23 cellular contexts compared by ENCODE assay signal in genomic region chr18:59454909-59455727, GRCh38.
DNase-seq lines count a peak whose midpoint lies in the region; ATAC-seq and TF ChIP-seq lines count a peak whose summit lies in the region.
"Had no signal": no experiment of that assay in that cellular context is flagged by ENCODE, and none has a peak within 500 bp of the region (broad histone marks: within the 10 kb centered on the region; RNA-seq: fewer than 3 reads in every experiment).

No MANE protein-coding gene starts in this region.

- no peaks in the 10 kb centered on the region for H3K79me2 ChIP-seq in hepatocyte

- no peaks in the 10 kb centered on the region for H3K9me2 ChIP-seq in hepatocyte (replicated peaks; ENCODE audit: insufficient read depth)

- peak overlapping the region; percentile 37 for H3K4me2 ChIP-seq in hepatocyte

- CTCF ChIA-PET in HEK293T (lab: Yijun Ruan, JAX): interaction anchor here (0.5 kb wide), 1 partner anchor 326 kb away, joined by 3 read pairs; no protein-coding TSS in a partner anchor

- H3K27me3 Mint-ChIP-seq in progenitor cell of endocrine pancreas: peaks cover 77% of the 10 kb centered on the region

- no peak overlapping the region for H3K4me3 ChIP-seq in hepatocyte
- no peak overlapping the region for H3K4me3 ChIP-seq in SJCRH30
- H3K4me3 ChIP-seq: colonic mucosa, esophagus squamous epithelium, gastroesophageal sphincter, thyroid gland had no signal

- H4K20me1 ChIP-seq in hepatocyte (ENCODE audit: insufficient read depth, poor library complexity, severe bottlenecking): no peaks in the 10 kb centered on the region

- no peak overlapping the region for H2AFZ ChIP-seq in hepatocyte

- H3K36me3 ChIP-seq in hepatocyte (replicated peaks; ENCODE audit: insufficient read depth, low read depth): no peaks in the 10 kb centered on the region
- H3K36me3 ChIP-seq in SJCRH30: no peaks in the 10 kb centered on the region
- H3K36me3 ChIP-seq: colonic mucosa, esophagus squamous epithelium, gastroesophageal sphincter, thyroid gland had no signal

- H3K4me1 ChIP-seq in hepatocyte (ENCODE audit: insufficient read depth) (peaks cover 9% of the 10 kb centered on the region), SJCRH30 (no peaks in the 10 kb centered on the region)
- H3K4me1 ChIP-seq: colonic mucosa, thyroid gland had no signal

- POLR2A ChIA-PET in HEK293T (lab: Yijun Ruan, JAX): interaction anchor here (0.6 kb wide), 1 partner anchor 450 kb away, joined by 3 read pairs; no protein-coding TSS in a partner anchor

- peak overlapping the region; percentile 73 for H3K27ac Mint-ChIP-seq in progenitor cell of endocrine pancreas
- H3K27ac Mint-ChIP-seq: activated CD4-positive, alpha-beta memory T cell treated with anti-CD3 and anti-CD28 coated beads for 36 hours; IgD-negative memory B cell; natural killer cell had no signal

- H3K27me3 ChIP-seq in hepatocyte (peaks cover 7% of the 10 kb centered on the region), SJCRH30 (no peaks in the 10 kb centered on the region)
- H3K27me3 ChIP-seq: colonic mucosa, thyroid gland had no signal

- ATAC-seq in SK-N-SH treated with all-trans-retinoic acid at 6 μM for 48 hours (no peak), HG02678 (IDR thresholded peaks at IDR 0.05; ENCODE audit: unreplicated experiment) (no peak)
- ATAC-seq: gastroesophageal sphincter, natural killer cell had no signal

- H3K9me3 ChIP-seq in hepatocyte (ENCODE audit: low read depth) (no peaks in the 10 kb centered on the region), SJCRH30 (replicated peaks) (no peaks in the 10 kb centered on the region)
- H3K9me3 ChIP-seq: colonic mucosa, esophagus squamous epithelium, gastroesophageal sphincter, thyroid gland had no signal

- DNase-seq in HEK293T (ENCODE audit: extremely low spot score): peak; percentile 58
- peak; percentile 43 for DNase-seq in hepatocyte (ENCODE audit: low spot score)
- DNase-seq in progenitor cell of endocrine pancreas (ENCODE audit: low spot score, unreplicated experiment): no peak
- no peak for DNase-seq in T-helper 9 cell
- DNase-seq in hippocampal formation (lab: John Stamatoyannopoulos, UW): no peak
- DNase-seq in SJCRH30: no peak
- DNase-seq: activated CD4-positive, alpha-beta memory T cell treated with anti-CD3 and anti-CD28 coated beads for 36 hours; activated CD4-positive, CD25-positive, alpha-beta regulatory T cell; activated gamma-delta T cell; CD4-positive, CD25-positive, alpha-beta regulatory T cell; colonic mucosa; esophagus squamous epithelium; midbrain; natural killer cell; NCI-H2107; stimulated activated naive CD4-positive, alpha-beta T cell treated with Interleukin-2 at 50 U/mL for 16 hours had no signal

- peaks cover 17% of the 10 kb centered on the region for H3K4me1 Mint-ChIP-seq in progenitor cell of endocrine pancreas (ENCODE audit: low read depth)
- H3K4me1 Mint-ChIP-seq: CD4-positive, CD25-positive, alpha-beta regulatory T cell; IgD-negative memory B cell; natural killer cell had no signal

- no peaks in the 10 kb centered on the region for H3K9me3 Mint-ChIP-seq in progenitor cell of endocrine pancreas (ENCODE audit: low read depth)
- H3K9me3 Mint-ChIP-seq: activated CD4-positive, alpha-beta memory T cell treated with anti-CD3 and anti-CD28 coated beads for 36 hours; brain; CD4-positive, CD25-positive, alpha-beta regulatory T cell; IgD-negative memory B cell; natural killer cell had no signal

- no peak for TF ChIP-seq CTCF in hepatocyte (IDR thresholded peaks at IDR 0.05; ENCODE audit: poor library complexity)
- TF ChIP-seq CTCF in progenitor cell of endocrine pancreas (IDR thresholded peaks at IDR 0.05; ENCODE audit: unreplicated experiment): no peak

- H3K36me3 Mint-ChIP-seq in progenitor cell of endocrine pancreas (ENCODE audit: insufficient read depth): no peaks in the 10 kb centered on the region
- H3K36me3 Mint-ChIP-seq: activated CD4-positive, alpha-beta memory T cell treated with anti-CD3 and anti-CD28 coated beads for 36 hours; brain; CD4-positive, CD25-positive, alpha-beta regulatory T cell; IgD-negative memory B cell; natural killer cell had no signal

- no peak overlapping the region for H3K4me3 Mint-ChIP-seq in progenitor cell of endocrine pancreas (ENCODE audit: low read depth)
- H3K4me3 Mint-ChIP-seq: activated CD4-positive, alpha-beta memory T cell treated with anti-CD3 and anti-CD28 coated beads for 36 hours; CD4-positive, CD25-positive, alpha-beta regulatory T cell; IgD-negative memory B cell; natural killer cell had no signal

- H3K27ac ChIP-seq in hepatocyte (peak overlapping the region; percentile 18), SJCRH30 (no peak overlapping the region)
- H3K27ac ChIP-seq: colonic mucosa, esophagus squamous epithelium, gastroesophageal sphincter, HL-60, thyroid gland had no signal

- WGBS in hepatocyte (ENCODE audit: low lambda C conversion rate, missing lambda C conversion rate): 32% methylated on average over 13 of the region's 13 CpGs

TF ChIP-seq in HEK293T, 16 proteins besides CTCF, POLR2A, EP300 and RAD21:
- peak; percentile 93 for TF ChIP-seq LEF1 (IDR thresholded peaks at IDR 0.05; ENCODE audit: borderline replicate concordance)
- peak; percentile 54; the same call in 1 of the 2 replicates for TF ChIP-seq ARNT (IDR thresholded peaks at IDR 0.05)
- TF ChIP-seq CTBP1 (IDR thresholded peaks at IDR 0.05; ENCODE audit: borderline replicate concordance): peak; percentile 73
- TF ChIP-seq SUZ12 (IDR thresholded peaks at IDR 0.05): no peak
- TF ChIP-seq PKNOX1 (IDR thresholded peaks at IDR 0.05): peak; percentile 92

TF ChIP-seq in SK-N-SH treated with all-trans-retinoic acid at 6 μM for 48 hours, 23 proteins besides CTCF, POLR2A, EP300 and RAD21:
- TF ChIP-seq RARB (CRISPR knock-in tag; IDR thresholded peaks at IDR 0.05): no peak
- peak; percentile 25; the same call in 1 of the 2 replicates for TF ChIP-seq TCF4 (CRISPR knock-in tag; IDR thresholded peaks at IDR 0.05; ENCODE audit: borderline replicate concordance)
- TF ChIP-seq ZNF8 (CRISPR knock-in tag; IDR thresholded peaks at IDR 0.05): peak; percentile 100

Comparison
In these comparisons a context has a peak if more than half of its experiments do, and no peak if none do; other contexts are left out.
1. DNase-seq: peak in HEK293T (single experiment) and hepatocyte (single experiment); none in progenitor cell of endocrine pancreas (single experiment), T-helper 9 cell (single experiment), hippocampal formation (0 of 2) and SJCRH30 (0 of 2).